Comparison of ENCODE assay signal across 1 cellular context in genomic region chr14:93926209-93926872, GRCh38.
TF ChIP-seq lines count a peak whose summit lies in the region.

No MANE protein-coding gene starts in this region.

TF ChIP-seq in HepG2, 621 proteins besides CTCF, POLR2A, EP300 and RAD21:
- TF ChIP-seq HNRNPL (IDR thresholded peaks at IDR 0.05; ENCODE audit: low read depth, low read length), result 0 out of 2 replicates have a peak, but pooled peaks have one; percentile 23
- 0 out of 2 replicates have a peak, but pooled peaks have one; percentile 39 for TF ChIP-seq PCBP1 (IDR thresholded peaks at IDR 0.05; ENCODE audit: borderline replicate concordance, low read depth, low read length)
- TF ChIP-seq DRAP1 (CRISPR knock-in tag; IDR thresholded peaks at IDR 0.05), result no peak
